ENCODE assay signal across 9 cellular contexts in genomic region chr1:6414443-6414844, GRCh38. TPM values are rescaled to one million over a fixed set of nuclear protein-coding genes. Genes with fewer than 3 reads are reported as not detected.
DNase-seq lines count a peak whose midpoint lies in the region.
"Had no signal": no experiment of that assay in that cellular context is flagged by ENCODE, and none has a peak within 500 bp of the region (broad histone marks: within the 10 kb centered on the region; RNA-seq: fewer than 3 reads in every experiment).

No MANE protein-coding gene starts in this region.

- DNase-seq in NCI-H2227 (lab: John Stamatoyannopoulos, UW; ENCODE audit: unreplicated experiment) (peak; percentile 70), NCI-H2227 treated with DMSO at 0.1 percent for 48 hours (lab: John Stamatoyannopoulos, UW) (no peak), H4 (ENCODE audit: low spot score) (peak; percentile 31), NCI-H146 (lab: John Stamatoyannopoulos, UW) (peak; percentile 76), iPS DF 19.7 (ENCODE audit: low read depth, low spot score) (peak; percentile 67)
- DNase-seq in activated naive CD4-positive, alpha-beta T cell treated with anti-CD3 and anti-CD28 coated beads for 36 hours, result peak; percentile 77
- peak; percentile 69 for DNase-seq in stimulated activated CD8-positive, alpha-beta memory T cell treated with anti-CD3 and anti-CD28 coated beads, Interleukin-4, amount 100 ng/mL, for 48 hours
- DNase-seq in effector CD8-positive, alpha-beta T cell (lab: John Stamatoyannopoulos, UW), result no peak

- CTCF ChIA-PET in activated naive CD4-positive, alpha-beta T cell treated with anti-CD3 and anti-CD28 coated beads for 36 hours (lab: Charles Lee), result interaction anchor here (0.6 to 2.2 kb wide), 9 partner anchors 9 to 208 kb away, joined by 3 to 13 read pairs (median 4); no protein-coding TSS in a partner anchor

- no peaks in the 10 kb centered on the region for H3K9me3 Mint-ChIP-seq in activated naive CD4-positive, alpha-beta T cell treated with anti-CD3 and anti-CD28 coated beads for 36 hours

- intact Hi-C loops in activated naive CD4-positive, alpha-beta T cell treated with anti-CD3 and anti-CD28 coated beads for 36 hours (cut with micrococcal nuclease), result no loop called here

- no peak overlapping the region for H3K4me3 Mint-ChIP-seq in activated naive CD4-positive, alpha-beta T cell treated with anti-CD3 and anti-CD28 coated beads for 36 hours

- peaks cover 53% of the 10 kb centered on the region for H3K27me3 Mint-ChIP-seq in activated naive CD4-positive, alpha-beta T cell treated with anti-CD3 and anti-CD28 coated beads for 36 hours (ENCODE audit: low read depth)

- H3K4me1 Mint-ChIP-seq in activated naive CD4-positive, alpha-beta T cell treated with anti-CD3 and anti-CD28 coated beads for 36 hours (ENCODE audit: low read depth), result peaks cover 16% of the 10 kb centered on the region

- peak overlapping the region; percentile 81 for H3K27ac Mint-ChIP-seq in activated naive CD4-positive, alpha-beta T cell treated with anti-CD3 and anti-CD28 coated beads for 36 hours

- no peaks in the 10 kb centered on the region for H3K36me3 Mint-ChIP-seq in activated naive CD4-positive, alpha-beta T cell treated with anti-CD3 and anti-CD28 coated beads for 36 hours (ENCODE audit: low read depth)

RNA-seq across cellular contexts. Expression of gene HES2, which starts 5.3 kb away (rescaled TPM):
- not detected in 2 replicates for total RNA-seq in H4 (2014; rRNA removed; shearing (Covaris generic))
- total RNA-seq in activated naive CD4-positive, alpha-beta T cell treated with anti-CD3 and anti-CD28 coated beads for 36 hours, result under 1 TPM; 0.14 to 0.74 TPM
- total RNA-seq: thoracic aorta had no signal

RNA-seq across cellular contexts. Expression of gene ESPN, which starts 10.1 kb away (rescaled TPM):
- total RNA-seq in H4 (2014; rRNA removed; shearing (Covaris generic)), result not detected in 2 replicates
- under 1 TPM; 0.50 to 0.79 TPM for total RNA-seq in activated naive CD4-positive, alpha-beta T cell treated with anti-CD3 and anti-CD28 coated beads for 36 hours
- total RNA-seq: thoracic aorta had no signal

RNA-seq across cellular contexts. Expression of gene ACOT7, which starts 20.9 kb away (rescaled TPM):
- 50.6 and 56.0 TPM in 2 replicates for total RNA-seq in H4 (2014; rRNA removed; shearing (Covaris generic))
- 10 to 100 TPM; 74.2 to 77.6 TPM for total RNA-seq in activated naive CD4-positive, alpha-beta T cell treated with anti-CD3 and anti-CD28 coated beads for 36 hours

RNA-seq across cellular contexts. Expression of gene TNFRSF25, which starts 51.5 kb away (rescaled TPM):
- total RNA-seq in H4 (2014; rRNA removed; shearing (Covaris generic)), result 0.10 and 0.81 TPM in 2 replicates
- 10 to 100 TPM; 82.4 to 87.0 TPM for total RNA-seq in activated naive CD4-positive, alpha-beta T cell treated with anti-CD3 and anti-CD28 coated beads for 36 hours

Comparison
In these comparisons a context has a peak if more than half of its experiments do, and no peak if none do; other contexts are left out.
1. DNase-seq: peak in NCI-H2227 (single experiment), H4 (single experiment), NCI-H146 (single experiment), activated naive CD4-positive, alpha-beta T cell treated with anti-CD3 and anti-CD28 coated beads for 36 hours (single experiment), iPS DF 19.7 (single experiment) and stimulated activated CD8-positive, alpha-beta memory T cell treated with anti-CD3 and anti-CD28 coated beads, Interleukin-4, amount 100 ng/mL, for 48 hours (single experiment); none in NCI-H2227 treated with DMSO at 0.1 percent for 48 hours (single experiment) and effector CD8-positive, alpha-beta T cell (single experiment).